In genomic region chr5:132666310-132667123, GRCh38 we compare ENCODE assay signal across 1 cellular context.
TF ChIP-seq lines count a peak whose summit lies in the region.

No MANE protein-coding gene starts in this region.

TF ChIP-seq in HepG2, 621 proteins besides CTCF, POLR2A, EP300 and RAD21 (continued from another document):
- TF ChIP-seq HMGXB3 (CRISPR knock-in tag; IDR thresholded peaks at IDR 0.05; ENCODE audit: borderline replicate concordance) (no peak), FOXM1 (CRISPR knock-in tag; IDR thresholded peaks at IDR 0.05) (no peak), RXRA (CRISPR knock-in tag; IDR thresholded peaks at IDR 0.05) (0 out of 2 replicates have a peak, but pooled peaks have one; percentile 37), YY1 (IDR thresholded peaks at IDR 0.05; ENCODE audit: insufficient read depth, insufficient replicate concordance, low read depth, low read length) (no peak), ZNF317 (CRISPR knock-in tag; IDR thresholded peaks at IDR 0.05) (0 out of 2 replicates have a peak, but pooled peaks have one; percentile 36), DPF2 (CRISPR knock-in tag; IDR thresholded peaks at IDR 0.05; ENCODE audit: borderline replicate concordance, low read depth) (no peak), NFYB (CRISPR knock-in tag; IDR thresholded peaks at IDR 0.05) (no peak), ZBTB39 (CRISPR knock-in tag; IDR thresholded peaks at IDR 0.05) (peak; percentile 66; the same call in 1 of the 2 replicates), ETV5 (CRISPR knock-in tag; IDR thresholded peaks at IDR 0.05; ENCODE audit: borderline replicate concordance) (0 out of 2 replicates have a peak, but pooled peaks have one; percentile 5), ZNF770 (CRISPR knock-in tag; IDR thresholded peaks at IDR 0.05) (peak; percentile 74; the same call in 1 of the 2 replicates), ZNF101 (CRISPR knock-in tag; IDR thresholded peaks at IDR 0.05; ENCODE audit: borderline replicate concordance, low read depth) (no peak), ZNF687 (CRISPR knock-in tag; IDR thresholded peaks at IDR 0.05) (peak; percentile 51), HNF4G (IDR thresholded peaks at IDR 0.05; ENCODE audit: borderline replicate concordance, low read depth, low read length) (peak; percentile 9; the same call in 1 of the 2 replicates), HNF4G (CRISPR knock-in tag; IDR thresholded peaks at IDR 0.05; ENCODE audit: borderline replicate concordance, low read depth) (no peak), ZNF292 (CRISPR knock-in tag; IDR thresholded peaks at IDR 0.05; ENCODE audit: borderline replicate concordance, low read depth) (peak; percentile 31; the same call in 1 of the 2 replicates), PAXIP1 (CRISPR knock-in tag; conservative IDR thresholded peaks at IDR 0.05) (0 out of 2 replicates have a peak, but pooled peaks have one; percentile 32)
